In genomic region chr1:2301607-2302291, GRCh38 we compare ENCODE assay signal across 11 cellular contexts.
DNase-seq lines count a peak whose midpoint lies in the region; ATAC-seq and TF ChIP-seq lines count a peak whose summit lies in the region.
"Had no signal": no experiment of that assay in that cellular context is flagged by ENCODE, and none has a peak within 500 bp of the region (broad histone marks: within the 10 kb centered on the region; RNA-seq: fewer than 3 reads in every experiment).

No MANE protein-coding gene starts in this region.

- H3K4me3 Mint-ChIP-seq in activated naive CD4-positive, alpha-beta T cell treated with anti-CD3 and anti-CD28 coated beads, Interleukin-2, amount 50 U/mL, for 24 hours, result peak overlapping the region; percentile 86
- H3K4me3 Mint-ChIP-seq in activated naive CD8-positive, alpha-beta T cell treated with anti-CD3 and anti-CD28 coated beads, Interleukin-2, amount 10 ng/mL, durations not matched to agents 7 days and 5 days, result peak overlapping the region; percentile 76
- peak overlapping the region; percentile 83 for H3K4me3 Mint-ChIP-seq in memory B cell

- 76 to 81% methylated on average over 8 to 14 of the region's 17 CpGs for WGBS in tibial nerve, 2 donors

- H3K9me3 Mint-ChIP-seq in activated naive CD4-positive, alpha-beta T cell treated with anti-CD3 and anti-CD28 coated beads, Interleukin-2, amount 50 U/mL, for 24 hours, result no peaks in the 10 kb centered on the region
- H3K9me3 Mint-ChIP-seq in activated naive CD8-positive, alpha-beta T cell treated with anti-CD3 and anti-CD28 coated beads, Interleukin-2, amount 10 ng/mL, durations not matched to agents 7 days and 5 days, result no peaks in the 10 kb centered on the region
- no peaks in the 10 kb centered on the region for H3K9me3 Mint-ChIP-seq in memory B cell

- H3K4me1 ChIP-seq in tibial nerve, result peaks cover 3 to 72% (median 43%) of the 10 kb centered on the region in 4 donors

- TF ChIP-seq POLR2A in tibial nerve (IDR thresholded peaks at IDR 0.05), result no peak

- POLR2A ChIA-PET in activated naive CD8-positive, alpha-beta T cell treated with anti-CD3 and anti-CD28 coated beads, Interleukin-2, amount 10 ng/mL, durations not matched to agents 7 days and 5 days (lab: Charles Lee), result interaction anchor here (0.8 to 4.3 kb wide), 12 partner anchors 8 to 107 kb away, joined by 3 to 36 read pairs (median 7); partner anchors contain the start of genes FAAP20, MORN1 and RER1

- H3K36me3 ChIP-seq in tibial nerve, result peaks cover 3 to 43% (median 19%) of the 10 kb centered on the region in 3 donors

- no peaks in the 10 kb centered on the region for H3K27me3 ChIP-seq in tibial nerve

- TF ChIP-seq CTCF in tibial nerve (IDR thresholded peaks at IDR 0.05), result no peak

- H3K4me3 ChIP-seq in tibial nerve, result no peak overlapping the region

- peaks cover 46% of the 10 kb centered on the region for H3K4me1 Mint-ChIP-seq in activated naive CD4-positive, alpha-beta T cell treated with anti-CD3 and anti-CD28 coated beads, Interleukin-2, amount 50 U/mL, for 24 hours
- peaks cover 23% of the 10 kb centered on the region for H3K4me1 Mint-ChIP-seq in activated naive CD8-positive, alpha-beta T cell treated with anti-CD3 and anti-CD28 coated beads, Interleukin-2, amount 10 ng/mL, durations not matched to agents 7 days and 5 days
- peaks cover 19% of the 10 kb centered on the region for H3K4me1 Mint-ChIP-seq in memory B cell

- H3K27ac ChIP-seq in tibial nerve, result peak overlapping the region in 3 of 4 donors; percentile 73 to 84 (median 79)
- H3K27ac ChIP-seq: epithelial cell of prostate had no signal

- TF ChIP-seq EP300 in tibial nerve (IDR thresholded peaks at IDR 0.05), result no peak

- H3K27me3 Mint-ChIP-seq in activated naive CD4-positive, alpha-beta T cell treated with anti-CD3 and anti-CD28 coated beads, Interleukin-2, amount 50 U/mL, for 24 hours, result no peaks in the 10 kb centered on the region
- H3K27me3 Mint-ChIP-seq in activated naive CD8-positive, alpha-beta T cell treated with anti-CD3 and anti-CD28 coated beads, Interleukin-2, amount 10 ng/mL, durations not matched to agents 7 days and 5 days, result no peaks in the 10 kb centered on the region
- H3K27me3 Mint-ChIP-seq in memory B cell, result no peaks in the 10 kb centered on the region

- ATAC-seq in activated naive CD8-positive, alpha-beta T cell treated with anti-CD3 and anti-CD28 coated beads, Interleukin-2, amount 10 ng/mL, durations not matched to agents 7 days and 5 days (ENCODE audit: low read depth), result no peak
- ATAC-seq in memory B cell (ENCODE audit: low read depth), result no peak
- no peak for ATAC-seq in GM18868 (IDR thresholded peaks at IDR 0.05; ENCODE audit: unreplicated experiment)
- no peak for ATAC-seq in GM19395 (IDR thresholded peaks at IDR 0.05; ENCODE audit: unreplicated experiment)
- ATAC-seq in GM18511 (IDR thresholded peaks at IDR 0.05; ENCODE audit: unreplicated experiment), result no peak

- no peaks in the 10 kb centered on the region for H3K9me3 ChIP-seq in tibial nerve

- peaks cover 2% of the 10 kb centered on the region for H3K36me3 Mint-ChIP-seq in activated naive CD4-positive, alpha-beta T cell treated with anti-CD3 and anti-CD28 coated beads, Interleukin-2, amount 50 U/mL, for 24 hours
- peaks cover 5% of the 10 kb centered on the region for H3K36me3 Mint-ChIP-seq in activated naive CD8-positive, alpha-beta T cell treated with anti-CD3 and anti-CD28 coated beads, Interleukin-2, amount 10 ng/mL, durations not matched to agents 7 days and 5 days
- H3K36me3 Mint-ChIP-seq in memory B cell, result peaks cover 11% of the 10 kb centered on the region

- DNase-seq in activated naive CD4-positive, alpha-beta T cell treated with anti-CD3 and anti-CD28 coated beads, Interleukin-2, amount 50 U/mL, for 16 hours, result no peak
- no peak for DNase-seq in activated naive CD8-positive, alpha-beta T cell treated with anti-CD3 and anti-CD28 coated beads, Interleukin-2, amount 10 ng/mL, durations not matched to agents 7 days and 5 days
- DNase-seq in memory B cell (ENCODE audit: low spot score in 2 of 2), result no peak
- no peak for DNase-seq in tibial nerve (ENCODE audit: low spot score in 2 of 2)
- DNase-seq: mesendoderm, NCI-H2029 treated with DMSO at 0.1 percent for 48 hours had no signal

- peak overlapping the region; percentile 72 for H3K27ac Mint-ChIP-seq in activated naive CD4-positive, alpha-beta T cell treated with anti-CD3 and anti-CD28 coated beads, Interleukin-2, amount 50 U/mL, for 24 hours
- peak overlapping the region; percentile 96 for H3K27ac Mint-ChIP-seq in activated naive CD8-positive, alpha-beta T cell treated with anti-CD3 and anti-CD28 coated beads, Interleukin-2, amount 10 ng/mL, durations not matched to agents 7 days and 5 days
- peak overlapping the region; percentile 95 for H3K27ac Mint-ChIP-seq in memory B cell
